8 cellular contexts compared by ENCODE assay signal in genomic region chr10:91163269-91163708, GRCh38. TPM values are rescaled to one million over a fixed set of nuclear protein-coding genes. Genes with fewer than 3 reads are reported as not detected.
DNase-seq lines count a peak whose midpoint lies in the region; ATAC-seq, FAIRE-seq and TF ChIP-seq lines count a peak whose summit lies in the region.

No MANE protein-coding gene starts in this region.

- no peak for TF ChIP-seq CTCF in CD14-positive monocyte (IDR thresholded peaks at IDR 0.05)
- no peak for TF ChIP-seq CTCF in pancreas (IDR thresholded peaks at IDR 0.05)
- TF ChIP-seq CTCF in tibial artery (IDR thresholded peaks at IDR 0.05), result no peak

- FAIRE-seq in pancreas (lab: Jason Lieb, UNC), result no peak

- H3K36me3 Mint-ChIP-seq in CD14-positive monocyte, result peaks cover 8 to 9% of the 10 kb centered on the region in 2 donors
- peaks cover 14 to 21% of the 10 kb centered on the region in 2 donors for H3K36me3 Mint-ChIP-seq in activated naive CD4-positive, alpha-beta T cell treated with anti-CD3 and anti-CD28 coated beads, Interleukin-2, amount 50 U/mL, for 72 hours

- H3K27ac Mint-ChIP-seq in CD14-positive monocyte, result peak overlapping the region in 6 of 7 donors; percentile 76 to 92 (median 90)
- H3K27ac Mint-ChIP-seq in activated naive CD4-positive, alpha-beta T cell treated with anti-CD3 and anti-CD28 coated beads, Interleukin-2, amount 50 U/mL, for 72 hours, result peak overlapping the region; percentile 88 to 90

- TF ChIP-seq POLR2A in Raji (IDR thresholded peaks at IDR 0.05; ENCODE audit: insufficient read depth, low read depth, low read length), result peak; percentile 59; the same call in 1 of the 2 replicates

- no peaks in the 10 kb centered on the region for H3K36me3 ChIP-seq in pancreas
- H3K36me3 ChIP-seq in tibial artery, result no peaks in the 10 kb centered on the region

- H3K9me3 ChIP-seq in pancreas (no peaks in the 10 kb centered on the region), tibial artery (no peaks in the 10 kb centered on the region)

- peak overlapping the region; percentile 78 to 99 (median 90) for H3K4me3 ChIP-seq in pancreas
- peak overlapping the region; percentile 64 to 95 for H3K4me3 ChIP-seq in tibial artery

- DNase-seq in CD14-positive monocyte (ENCODE audit: low spot score), result peak; percentile 54
- DNase-seq in GM19238 (ENCODE audit: insufficient read length, low spot score), result peak; percentile 66
- DNase-seq in activated naive CD4-positive, alpha-beta T cell treated with anti-CD3 and anti-CD28 coated beads, Interleukin-2, amount 50 U/mL, for 72 hours (ENCODE audit: low spot score in 2 of 2), result peak in 1 of 2 donors; percentile 71
- DNase-seq in Right ventricle myocardium inferior (ENCODE audit: missing footprints), result peak; percentile 87
- DNase-seq in pancreas, result peak; percentile 55 to 83 (median 68)
- DNase-seq in tibial artery, result peak; percentile 52 to 84

- H3K27me3 ChIP-seq in pancreas (no peaks in the 10 kb centered on the region), tibial artery (no peaks in the 10 kb centered on the region)

- peak overlapping the region; percentile 87 to 89 for H3K4me3 Mint-ChIP-seq in CD14-positive monocyte

- H3K27ac ChIP-seq in pancreas, result peak overlapping the region; percentile 88 to 98 (median 96)
- peak overlapping the region; percentile 92 to 100 for H3K27ac ChIP-seq in tibial artery

- peaks cover 18% of the 10 kb centered on the region for H3K4me1 Mint-ChIP-seq in CD14-positive monocyte

- 0 to 1% methylated on average over 56 of the region's 56 CpGs for WGBS in pancreas, 2 donors

- ATAC-seq in HG03432 (IDR thresholded peaks at IDR 0.05; ENCODE audit: unreplicated experiment) (peak; percentile 60), Right ventricle myocardium inferior (peak; percentile 51), pancreas (peak; percentile 48 to 62 (median 56))
- peak; percentile 50 to 60 for ATAC-seq in activated naive CD4-positive, alpha-beta T cell treated with anti-CD3 and anti-CD28 coated beads, Interleukin-2, amount 50 U/mL, for 72 hours

- peaks cover 0 to 8% (median 4%) of the 10 kb centered on the region in 7 donors for H3K9me3 Mint-ChIP-seq in CD14-positive monocyte
- peaks cover 12 to 14% of the 10 kb centered on the region in 2 donors for H3K9me3 Mint-ChIP-seq in activated naive CD4-positive, alpha-beta T cell treated with anti-CD3 and anti-CD28 coated beads, Interleukin-2, amount 50 U/mL, for 72 hours

- intact Hi-C loops in CD14-positive monocyte (cut with micrococcal nuclease), result loop anchor here (2.0 to 5.0 kb wide), 2 partner anchors 34 to 58 kb away; partner anchors contain the start of gene PCGF5 (in 1 of the 2)
- intact Hi-C loops in Right ventricle myocardium inferior (cut with DNase I), result loop anchor here (2.0 to 10.0 kb wide), 5 partner anchors 34 to 248 kb away; partner anchors contain the start of gene PCGF5
- intact Hi-C loops in pancreas (cut with DNase I), result no loop called here
- intact Hi-C loops in tibial artery (cut with DNase I; ENCODE audit: low total_unique reads), result loop anchor here (10.0 kb wide), 2 partner anchors 62 to 118 kb away; partner anchors contain the start of gene PCGF5

- H3K27me3 Mint-ChIP-seq in CD14-positive monocyte (ENCODE audit: low read depth in 3 of 3), result peaks cover 31 to 43% (median 37%) of the 10 kb centered on the region in 3 donors

- no peaks in the 10 kb centered on the region for H3K4me1 ChIP-seq in pancreas
- H3K4me1 ChIP-seq in tibial artery, result peaks cover 0 to 35% (median 19%) of the 10 kb centered on the region in 4 donors

RNA-seq across cellular contexts. Expression of gene PCGF5, which starts 57.2 kb away (rescaled TPM):
- 10 to 100 TPM; 58.7 to 80.3 TPM for polyA plus RNA-seq in CD14-positive monocyte
- 10 to 100 TPM; 29.1 to 37.5 TPM for total RNA-seq in activated naive CD4-positive, alpha-beta T cell treated with anti-CD3 and anti-CD28 coated beads, Interleukin-2, amount 50 U/mL, for 72 hours
- 63.2 TPM for total RNA-seq in Right ventricle myocardium inferior
- 10 to 100 TPM; 13.3 to 23.2 (median 17.7) TPM for total RNA-seq in pancreas
- polyA plus RNA-seq in pancreas, result 10 to 100 TPM; 12.7 to 14.6 TPM

Comparison
In these comparisons a context has a peak if more than half of its experiments do, and no peak if none do; other contexts are left out.
1. intact Hi-C loops: an anchor here in CD14-positive monocyte (2.0 to 5.0 kb wide), Right ventricle myocardium inferior (2.0 to 10.0 kb wide) and tibial artery (10.0 kb wide); none called in pancreas.